9 cellular contexts compared by ENCODE assay signal in genomic region chr4:3304831-3305609, GRCh38. TPM values are rescaled to one million over a fixed set of nuclear protein-coding genes. Genes with fewer than 3 reads are reported as not detected.
A peak's percentile ranks its signal among the peaks of the same experiment; 100 is the strongest.
DNase-seq lines count a peak whose midpoint lies in the region; TF ChIP-seq lines count a peak whose summit lies in the region.
"Had no signal": no experiment of that assay in that cellular context is flagged by ENCODE, and none has a peak within 500 bp of the region (broad histone marks: within the 10 kb centered on the region; RNA-seq: fewer than 3 reads in every experiment).

No MANE protein-coding gene starts in this region.

- H3K27me3 ChIP-seq in skeletal muscle tissue (ENCODE audit: control insufficient read depth in 3 of 3, insufficient read depth in 3 of 3, low read length in 3 of 3): no peaks in the 10 kb centered on the region

- DNase-seq in DMS 273 (lab: John Stamatoyannopoulos, UW; ENCODE audit: unreplicated experiment): peak; percentile 33
- DNase-seq in DMS 273 treated with DMSO at 0.1 percent for 48 hours (lab: John Stamatoyannopoulos, UW): no peak
- peak; percentile 28 for DNase-seq in amniotic epithelial cell (ENCODE audit: low read depth)
- DNase-seq in hepatic stellate cell (ENCODE audit: low spot score): peak; percentile 66
- no peak for DNase-seq in RPMI8226
- DNase-seq in GM13976 (ENCODE audit: low spot score): no peak
- no peak for DNase-seq in ecto neural progenitor cell (ENCODE audit: low spot score)

- H3K27ac ChIP-seq in skeletal muscle tissue (ENCODE audit: low read depth, low read length): no peak overlapping the region
- H3K27ac ChIP-seq: 22Rv1 had no signal

- H3K4me3 ChIP-seq in skeletal muscle tissue (ENCODE audit: low read length in 3 of 3): peak overlapping the region; percentile 25 to 59 (median 45)

- peak overlapping the region in 1 of 3 donors; percentile 45 for H3K9ac ChIP-seq in skeletal muscle tissue (ENCODE audit: low read depth in 1 of 3, low read length in 3 of 3)

- in situ Hi-C loops in GM13976 (cut with MboI; ENCODE audit: low sequenced_read_pairs, unreplicated experiment): no loop called here

- no peak for TF ChIP-seq CTCF in GM13976 (IDR thresholded peaks at IDR 0.05; ENCODE audit: borderline replicate concordance, control extremely low read depth, extremely low read depth, insufficient read depth, missing control alignments)

- H3K36me3 ChIP-seq in skeletal muscle tissue (ENCODE audit: control insufficient read depth in 3 of 3, insufficient read depth in 3 of 3, low read length in 3 of 3): no peaks in the 10 kb centered on the region

- H3K9me3 ChIP-seq in skeletal muscle tissue (ENCODE audit: control insufficient read depth in 3 of 3, low read length in 3 of 3): no peaks in the 10 kb centered on the region

- H3K4me1 ChIP-seq in skeletal muscle tissue (ENCODE audit: control insufficient read depth in 3 of 3, insufficient read depth in 3 of 3, low read length in 3 of 3): peaks cover 19 to 41% (median 41%) of the 10 kb centered on the region in 3 donors

RNA-seq across cellular contexts. Expression of gene RGS12, which starts 12.2 kb away (rescaled TPM):
- 28.2 TPM for total RNA-seq in skeletal muscle tissue

RNA-seq across cellular contexts. Expression of gene MSANTD1, which starts 56.1 kb away (rescaled TPM):
- total RNA-seq in skeletal muscle tissue: 1.0 TPM

Comparison
In these comparisons a context has a peak if more than half of its experiments do, and no peak if none do; other contexts are left out.
1. DNase-seq: peak in DMS 273 (single experiment), amniotic epithelial cell (single experiment) and hepatic stellate cell (single experiment); none in DMS 273 treated with DMSO at 0.1 percent for 48 hours (single experiment), RPMI8226 (single experiment), GM13976 (single experiment) and ecto neural progenitor cell (single experiment).